37 cellular contexts compared by ENCODE assay signal in genomic region chr10:82865366-82865765, GRCh38.
"Had no signal": no experiment of that assay in that cellular context is flagged by ENCODE, and none has a peak within 500 bp of the region (broad histone marks: within the 10 kb centered on the region; RNA-seq: fewer than 3 reads in every experiment).

No MANE protein-coding gene starts in this region.

- H3K4me1 ChIP-seq: adrenal gland, ascending aorta, body of pancreas, breast epithelium had no signal

- ATAC-seq: activated naive CD4-positive, alpha-beta T cell treated with anti-CD3 and anti-CD28 coated beads, Interleukin-2, amount 50 U/mL, for 72 hours; activated naive CD8-positive, alpha-beta T cell treated with anti-CD3 and anti-CD28 coated beads, Interleukin-2, amount 50 U/mL, for 24 hours; activated T-cell treated with anti-CD3 and anti-CD28 coated beads, Interleukin-2, amount 50 U/mL, for 4 hours; activated T-cell treated with anti-CD3 and anti-CD28 coated beads, Interleukin-2, amount 50 U/mL, for 72 hours; activated T-helper 17 cell treated with anti-CD3 and anti-CD28 coated beads, Interleukin-2, amount 50 U/mL, for 72 hours; body of pancreas had no signal

- H3K36me3 Mint-ChIP-seq: activated naive CD4-positive, alpha-beta T cell treated with anti-CD3 and anti-CD28 coated beads, Interleukin-2, amount 10 ng/mL, durations not matched to agents 7 days and 5 days; activated naive CD4-positive, alpha-beta T cell treated with anti-CD3 and anti-CD28 coated beads, Interleukin-2, amount 50 U/mL, for 24 hours; activated naive CD4-positive, alpha-beta T cell treated with anti-CD3 and anti-CD28 coated beads, Interleukin-2, amount 50 U/mL, for 72 hours; activated naive CD8-positive, alpha-beta T cell; activated naive CD8-positive, alpha-beta T cell treated with anti-CD3 and anti-CD28 coated beads for 36 hours; activated naive CD8-positive, alpha-beta T cell treated with anti-CD3 and anti-CD28 coated beads, Interleukin-2, amount 10 ng/mL, durations not matched to agents 7 days and 5 days; brain had no signal

- H3K4me3 Mint-ChIP-seq: activated naive CD4-positive, alpha-beta T cell treated with anti-CD3 and anti-CD28 coated beads for 36 hours; activated naive CD4-positive, alpha-beta T cell treated with anti-CD3 and anti-CD28 coated beads, Interleukin-2, amount 10 ng/mL, durations not matched to agents 7 days and 5 days; activated naive CD4-positive, alpha-beta T cell treated with anti-CD3 and anti-CD28 coated beads, Interleukin-2, amount 50 U/mL, for 24 hours; activated naive CD8-positive, alpha-beta T cell; activated naive CD8-positive, alpha-beta T cell treated with anti-CD3 and anti-CD28 coated beads for 36 hours; activated naive CD8-positive, alpha-beta T cell treated with anti-CD3 and anti-CD28 coated beads, Interleukin-2, amount 10 ng/mL, durations not matched to agents 7 days and 5 days; activated naive CD8-positive, alpha-beta T cell treated with anti-CD3 and anti-CD28 coated beads, Interleukin-2, amount 50 U/mL, for 24 hours; activated T-cell treated with anti-CD3 and anti-CD28 coated beads, Interleukin-2, amount 50 U/mL, for 24 hours; activated T-cell treated with anti-CD3 and anti-CD28 coated beads, Interleukin-2, amount 50 U/mL, for 4 hours; activated T-cell treated with anti-CD3 and anti-CD28 coated beads, Interleukin-2, amount 50 U/mL, for 72 hours; activated T-helper 1 cell treated with anti-CD3 and anti-CD28 coated beads, Interleukin-12 subunit alpha, Interleukin-12 subunit beta, Interleukin-2, Interleukin-4 antibody, amounts not matched to agents 30 ng/mL and 10 ng/mL and 1 ng/mL, durations not matched to agents 14 hours and 24 hours and 36 hours; activated T-helper 17 cell treated with anti-CD3 and anti-CD28 coated beads, Interleukin-2, amount 50 U/mL, for 72 hours; brain; central memory CD8-positive, alpha-beta T cell had no signal

- DNase-seq: activated effector memory CD4-positive, alpha-beta T cell treated with anti-CD3 and anti-CD28 coated beads, Interleukin-2, amount 50 U/mL, for 16 hours; activated effector memory CD4-positive, alpha-beta T cell treated with Interleukin-2 at 50 U/mL for 16 hours; activated gamma-delta T cell; activated gamma-delta T cell treated with Interleukin-2 at 50 U/mL for 16 hours; activated naive CD4-positive, alpha-beta T cell; activated naive CD4-positive, alpha-beta T cell treated with anti-CD3 and anti-CD28 coated beads for 36 hours; activated naive CD4-positive, alpha-beta T cell treated with anti-CD3 and anti-CD28 coated beads, Interleukin-2, amount 10 ng/mL, durations not matched to agents 7 days and 5 days; activated naive CD4-positive, alpha-beta T cell treated with anti-CD3 and anti-CD28 coated beads, Interleukin-2, amount 50 U/mL, for 16 hours; activated naive CD4-positive, alpha-beta T cell treated with Interleukin-2 at 50 U/mL for 16 hours; activated naive CD8-positive, alpha-beta T cell treated with anti-CD3 and anti-CD28 coated beads for 36 hours; activated naive CD8-positive, alpha-beta T cell treated with anti-CD3 and anti-CD28 coated beads, Interleukin-2, amount 10 ng/mL, durations not matched to agents 7 days and 5 days; activated naive CD8-positive, alpha-beta T cell treated with anti-CD3 and anti-CD28 coated beads, Interleukin-2, amount 50 U/mL, for 24 hours; activated T-cell treated with anti-CD3 and anti-CD28 coated beads, Interleukin-2, amount 50 U/mL, for 24 hours; activated T-cell treated with anti-CD3 and anti-CD28 coated beads, Interleukin-2, amount 50 U/mL, for 4 hours; activated T-cell treated with anti-CD3 and anti-CD28 coated beads, Interleukin-2, amount 50 U/mL, for 48 hours; activated T-cell treated with anti-CD3 and anti-CD28 coated beads, Interleukin-2, amount 50 U/mL, for 72 hours; adrenal gland; amniotic stem cell; amygdala; anterior cingulate cortex; aorta; body of pancreas; brain microvascular endothelial cell; caudate nucleus; central memory CD4-positive, alpha-beta T cell; cerebellar nuclear complex had no signal

- H3K9me3 ChIP-seq: adrenal gland, ascending aorta, body of pancreas, breast epithelium had no signal

- H3K27me3 ChIP-seq: adrenal gland, ascending aorta, body of pancreas, brain microvascular endothelial cell, breast epithelium, cardiac muscle cell had no signal

- H3K36me3 ChIP-seq: adrenal gland, ascending aorta, brain microvascular endothelial cell, breast epithelium, cardiac muscle cell had no signal

- H3K4me3 ChIP-seq: adrenal gland, ascending aorta, body of pancreas, breast epithelium, cardiac muscle cell had no signal

- H3K27ac Mint-ChIP-seq: activated naive CD4-positive, alpha-beta T cell treated with anti-CD3 and anti-CD28 coated beads for 36 hours; activated naive CD4-positive, alpha-beta T cell treated with anti-CD3 and anti-CD28 coated beads, Interleukin-2, amount 10 ng/mL, durations not matched to agents 7 days and 5 days; activated naive CD4-positive, alpha-beta T cell treated with anti-CD3 and anti-CD28 coated beads, Interleukin-2, amount 50 U/mL, for 24 hours; activated naive CD4-positive, alpha-beta T cell treated with anti-CD3 and anti-CD28 coated beads, Interleukin-2, amount 50 U/mL, for 72 hours; activated naive CD8-positive, alpha-beta T cell; activated naive CD8-positive, alpha-beta T cell treated with anti-CD3 and anti-CD28 coated beads for 36 hours; activated naive CD8-positive, alpha-beta T cell treated with anti-CD3 and anti-CD28 coated beads, Interleukin-2, amount 10 ng/mL, durations not matched to agents 7 days and 5 days; activated naive CD8-positive, alpha-beta T cell treated with anti-CD3 and anti-CD28 coated beads, Interleukin-2, amount 50 U/mL, for 24 hours; activated T-cell treated with anti-CD3 and anti-CD28 coated beads, Interleukin-2, amount 50 U/mL, for 24 hours; activated T-cell treated with anti-CD3 and anti-CD28 coated beads, Interleukin-2, amount 50 U/mL, for 72 hours; activated T-helper 1 cell treated with anti-CD3 and anti-CD28 coated beads, Interleukin-12 subunit alpha, Interleukin-12 subunit beta, Interleukin-2, Interleukin-4 antibody, amounts not matched to agents 30 ng/mL and 10 ng/mL and 1 ng/mL, durations not matched to agents 14 hours and 24 hours and 36 hours; activated T-helper 17 cell treated with anti-CD3 and anti-CD28 coated beads, Interleukin-2, amount 50 U/mL, for 72 hours; activated T-helper 2 cell treated with anti-CD3 and anti-CD28 coated beads, Interferon-gamma antibody, Interleukin-2, Interleukin-4, amounts not matched to agents 10 μg/mL and 5 μg/mL and 100 μg/mL, durations not matched to agents 14 hours and 24 hours and 36 hours; brain had no signal

- H3K27ac ChIP-seq: adrenal gland, ascending aorta, body of pancreas, brain microvascular endothelial cell, breast epithelium, cardiac muscle cell had no signal

- H3K4me1 Mint-ChIP-seq: activated naive CD4-positive, alpha-beta T cell treated with anti-CD3 and anti-CD28 coated beads, Interleukin-2, amount 10 ng/mL, durations not matched to agents 7 days and 5 days; activated naive CD4-positive, alpha-beta T cell treated with anti-CD3 and anti-CD28 coated beads, Interleukin-2, amount 50 U/mL, for 24 hours; activated naive CD8-positive, alpha-beta T cell treated with anti-CD3 and anti-CD28 coated beads for 36 hours; activated naive CD8-positive, alpha-beta T cell treated with anti-CD3 and anti-CD28 coated beads, Interleukin-2, amount 10 ng/mL, durations not matched to agents 7 days and 5 days; activated naive CD8-positive, alpha-beta T cell treated with anti-CD3 and anti-CD28 coated beads, Interleukin-2, amount 50 U/mL, for 24 hours; activated T-helper 17 cell treated with anti-CD3 and anti-CD28 coated beads, Interleukin-2, amount 50 U/mL, for 72 hours; brain; central memory CD8-positive, alpha-beta T cell had no signal

- H3K27me3 Mint-ChIP-seq: activated naive CD4-positive, alpha-beta T cell treated with anti-CD3 and anti-CD28 coated beads, Interleukin-2, amount 10 ng/mL, durations not matched to agents 7 days and 5 days; activated naive CD4-positive, alpha-beta T cell treated with anti-CD3 and anti-CD28 coated beads, Interleukin-2, amount 50 U/mL, for 24 hours; activated naive CD8-positive, alpha-beta T cell; activated naive CD8-positive, alpha-beta T cell treated with anti-CD3 and anti-CD28 coated beads for 36 hours; activated naive CD8-positive, alpha-beta T cell treated with anti-CD3 and anti-CD28 coated beads, Interleukin-2, amount 10 ng/mL, durations not matched to agents 7 days and 5 days; activated naive CD8-positive, alpha-beta T cell treated with anti-CD3 and anti-CD28 coated beads, Interleukin-2, amount 50 U/mL, for 24 hours; activated T-cell treated with anti-CD3 and anti-CD28 coated beads, Interleukin-2, amount 50 U/mL, for 24 hours; activated T-helper 17 cell treated with anti-CD3 and anti-CD28 coated beads, Interleukin-2, amount 50 U/mL, for 72 hours; brain; central memory CD8-positive, alpha-beta T cell had no signal
